In the genomic region with DNA sequence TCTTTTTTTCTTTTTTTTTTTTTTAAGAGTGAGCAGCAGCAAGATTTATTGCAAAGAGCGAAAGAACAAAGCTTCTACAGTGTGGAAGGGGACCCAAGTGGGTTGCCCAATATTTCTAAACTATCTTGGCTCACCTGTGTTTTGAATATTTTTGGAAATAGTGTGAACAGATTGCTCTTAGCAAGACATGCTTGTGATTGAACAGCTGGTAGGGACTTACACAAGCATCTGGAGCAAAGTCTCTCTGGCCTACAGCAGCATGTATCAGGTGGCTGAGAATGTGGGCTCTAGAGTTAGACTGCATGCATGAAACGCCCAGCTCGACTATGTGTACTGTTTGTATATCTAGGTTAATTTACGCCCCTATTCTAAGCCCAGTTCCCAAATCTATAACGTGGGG, we compare ENCODE assay signal across 26 cellular contexts. TPM values are rescaled to one million over a fixed set of nuclear protein-coding genes. Genes with fewer than 3 reads are reported as not detected.
A peak's percentile ranks its signal among the peaks of the same experiment; 100 is the strongest.
DNase-seq lines count a peak whose midpoint lies in the region; ATAC-seq and TF ChIP-seq lines count a peak whose summit lies in the region.
"Had no signal": no experiment of that assay in that cellular context is flagged by ENCODE, and none has a peak within 500 bp of the region (broad histone marks: within the 10 kb centered on the region; RNA-seq: fewer than 3 reads in every experiment).

No MANE protein-coding gene starts in this region.

- TF ChIP-seq CTCF in heart right ventricle (IDR thresholded peaks at IDR 0.05) (no peak), gastroesophageal sphincter (IDR thresholded peaks at IDR 0.05) (no peak)

- H3K4me3 ChIP-seq in heart right ventricle (no peak overlapping the region), right cardiac atrium (ENCODE audit: low read length) (no peak overlapping the region), gastroesophageal sphincter (no peak overlapping the region), MG63 (no peak overlapping the region), aorta (ENCODE audit: low read length in 2 of 2) (no peak overlapping the region)
- H3K4me3 ChIP-seq: BLaER1 treated with 17β-estradiol and CSF1 and Interleukin-3, amounts not matched to agents 10 nM and 100 nM; GM23338; PC-9; SJSA1 had no signal

- DNase-seq in heart right ventricle = peak in 1 of 2 donors; percentile 4
- no peak for DNase-seq in right cardiac atrium
- peak; percentile 95 for DNase-seq in NCI-H2171 treated with DMSO at 0.1 percent for 48 hours (lab: John Stamatoyannopoulos, UW)
- no peak for DNase-seq in MG63
- no peak for DNase-seq in aorta
- DNase-seq in medulla oblongata (ENCODE audit: extremely low spot score) = no peak
- DNase-seq: AML-193; CD4-positive, alpha-beta T cell; H9; HFFc6; NCI-H1092; NCI-H1436; NCI-H1930; NCI-H2227 treated with DMSO at 0.1 percent for 48 hours; NCI-H510A; NCI-H748 treated with DMSO at 0.1 percent for 48 hours; NK-92 treated with Interleukin-12 subunit alpha and Interleukin-12 subunit beta, amount 100 ng/mL, for 24 hours; PC-9; Right ventricle myocardium superior; T-cell had no signal

- no peak for TF ChIP-seq EP300 in gastroesophageal sphincter (IDR thresholded peaks at IDR 0.05)

- TF ChIP-seq POLR2A in gastroesophageal sphincter (IDR thresholded peaks at IDR 0.05) = no peak

- H3K27ac ChIP-seq in heart right ventricle = no peak overlapping the region
- H3K27ac ChIP-seq in right cardiac atrium (ENCODE audit: low read length) = no peak overlapping the region
- no peak overlapping the region for H3K27ac ChIP-seq in gastroesophageal sphincter
- no peak overlapping the region for H3K27ac ChIP-seq in aorta (ENCODE audit: low read depth in 1 of 2, low read length in 2 of 2)
- H3K27ac ChIP-seq: BLaER1 treated with 17β-estradiol and CSF1 and Interleukin-3, amounts not matched to agents 10 nM and 100 nM; KMS-11; PC-9; SJSA1 had no signal

- no peaks in the 10 kb centered on the region for H3K27me3 ChIP-seq in heart right ventricle
- H3K27me3 ChIP-seq in right cardiac atrium (ENCODE audit: control insufficient read depth, insufficient read depth) = no peaks in the 10 kb centered on the region
- no peaks in the 10 kb centered on the region for H3K27me3 ChIP-seq in gastroesophageal sphincter
- no peaks in the 10 kb centered on the region for H3K27me3 ChIP-seq in MG63
- H3K27me3 ChIP-seq in aorta (ENCODE audit: control insufficient read depth in 1 of 2, insufficient read depth in 2 of 2, low read length in 1 of 2) = no peaks in the 10 kb centered on the region
- H3K27me3 ChIP-seq: BLaER1 treated with 17β-estradiol and CSF1 and Interleukin-3, amounts not matched to agents 10 nM and 100 nM; SJSA1 had no signal

- ATAC-seq in heart right ventricle = peak in 5 of 8 donors; percentile 38 to 89 (median 56)
- no peak for ATAC-seq in right cardiac atrium
- peak; percentile 77 for ATAC-seq in gastroesophageal sphincter
- ATAC-seq in HG02840 (IDR thresholded peaks at IDR 0.05; ENCODE audit: low FRiP score, unreplicated experiment) = no peak
- no peak for ATAC-seq in aorta (ENCODE audit: low FRiP score)
- ATAC-seq: GM23338, T-cell had no signal

- H3K9me3 ChIP-seq in heart right ventricle = no peaks in the 10 kb centered on the region
- H3K9me3 ChIP-seq in right cardiac atrium (ENCODE audit: control insufficient read depth, low read length) = no peaks in the 10 kb centered on the region
- H3K9me3 ChIP-seq in gastroesophageal sphincter = no peaks in the 10 kb centered on the region
- H3K9me3 ChIP-seq in MG63 = no peaks in the 10 kb centered on the region
- H3K9me3 ChIP-seq in aorta (ENCODE audit: control insufficient read depth, low read length) = no peaks in the 10 kb centered on the region
- H3K9me3 ChIP-seq: SJSA1 had no signal

- intact Hi-C loops in heart right ventricle (cut with DNase I) (no loop called here), right cardiac atrium (cut with DNase I) (no loop called here), aorta (cut with DNase I) (no loop called here)

- WGBS in heart right ventricle, 2 donors = 75 to 90% methylated on average over 5 of the region's 5 CpGs
- WGBS in right cardiac atrium = 88% methylated on average over 5 of the region's 5 CpGs
- WGBS in gastroesophageal sphincter (ENCODE audit: low coverage in 1 of 2), 2 donors = 67 to 85% methylated on average over 3 to 5 of the region's 5 CpGs
- 78 to 81% methylated on average over 5 of the region's 5 CpGs for WGBS in aorta, 2 donors

- H3K36me3 ChIP-seq in heart right ventricle (no peaks in the 10 kb centered on the region), gastroesophageal sphincter (no peaks in the 10 kb centered on the region), MG63 (no peaks in the 10 kb centered on the region), aorta (ENCODE audit: control insufficient read depth in 1 of 2, insufficient read depth in 2 of 2, low read length in 1 of 2) (no peaks in the 10 kb centered on the region)
- H3K36me3 ChIP-seq: BLaER1 treated with 17β-estradiol and CSF1 and Interleukin-3, amounts not matched to agents 10 nM and 100 nM; SJSA1 had no signal

- H3K4me1 ChIP-seq in heart right ventricle (peaks cover 0 to 4% (median 0%) of the 10 kb centered on the region in 9 donors), right cardiac atrium (ENCODE audit: control insufficient read depth, insufficient read depth, low read length) (no peaks in the 10 kb centered on the region), gastroesophageal sphincter (no peaks in the 10 kb centered on the region), aorta (ENCODE audit: control insufficient read depth in 1 of 2, insufficient read depth in 2 of 2, low read length in 2 of 2) (no peaks in the 10 kb centered on the region)
- H3K4me1 ChIP-seq: BLaER1 treated with 17β-estradiol and CSF1 and Interleukin-3, amounts not matched to agents 10 nM and 100 nM; SJSA1 had no signal

RNA-seq across cellular contexts. Expression of a gene that starts 40.3 kb away (rescaled TPM):
- total RNA-seq in heart right ventricle (10 to 100 TPM; 33.3 to 48.2 (median 37.6) TPM), right cardiac atrium (10 to 100 TPM; 39.1 to 45.4 (median 42.1) TPM), gastroesophageal sphincter (10 to 100 TPM; 39.7 to 59.5 (median 50.8) TPM), aorta (10 to 100 TPM; 64.8 to 80.4 TPM)
- polyA plus RNA-seq in heart right ventricle (10 to 100 TPM; 15.7 to 27.8 TPM), right cardiac atrium (23.4 TPM), aorta (10 to 100 TPM; 17.5 to 38.1 TPM)
- total RNA-seq in MG63 (2014; rRNA removed; shearing (Covaris generic); ENCODE audit: low replicate concordance) = 22.2 and 22.5 TPM in 2 replicates

Comparison
In these comparisons a context has a peak if more than half of its experiments do, and no peak if none do; other contexts are left out.
1. ATAC-seq: peak in heart right ventricle (5 of 8) and gastroesophageal sphincter (single experiment); none in right cardiac atrium (0 of 2), HG02840 (single experiment) and aorta (single experiment).